Comparison of ENCODE assay signal across 17 cellular contexts in genomic region chr3:168514252-168514651, GRCh38.
"Had no signal": no experiment of that assay in that cellular context is flagged by ENCODE, and none has a peak within 500 bp of the region (broad histone marks: within the 10 kb centered on the region; RNA-seq: fewer than 3 reads in every experiment).

No MANE protein-coding gene starts in this region.

- H3K4me1 ChIP-seq: right atrium auricular region, sigmoid colon, testis, tibial nerve, upper lobe of right lung had no signal

- ATAC-seq: esophagus mucosa; natural killer cell; stimulated activated naive B cell treated with anti-CD40 and anti-IgM and Interleukin-4, amounts not matched to agents 10 μg/mL and 1 μg/mL and 100 μg/mL, for 72 hours; stimulated activated naive CD8-positive, alpha-beta T cell treated with anti-CD3 and anti-CD28 coated beads, Interleukin-15, amount 100 ng/mL, for 72 hours; upper lobe of right lung had no signal

- H3K36me3 Mint-ChIP-seq: natural killer cell; stimulated activated naive B cell treated with anti-CD40 and anti-IgM and Interleukin-4, amounts not matched to agents 10 μg/mL and 1 μg/mL and 100 μg/mL, for 72 hours had no signal

- H3K36me3 ChIP-seq: ovary, right atrium auricular region, sigmoid colon, tibial nerve, upper lobe of right lung had no signal

- H3K4me1 Mint-ChIP-seq: natural killer cell; stimulated activated naive B cell treated with anti-CD40 and anti-IgM and Interleukin-4, amounts not matched to agents 10 μg/mL and 1 μg/mL and 100 μg/mL, for 72 hours; stimulated activated naive CD8-positive, alpha-beta T cell treated with anti-CD3 and anti-CD28 coated beads, Interleukin-15, amount 100 ng/mL, for 72 hours had no signal

- H3K9me3 ChIP-seq: ovary, right atrium auricular region, sigmoid colon, testis, tibial nerve, upper lobe of right lung had no signal

- H3K27me3 Mint-ChIP-seq: stimulated activated naive B cell treated with anti-CD40 and anti-IgM and Interleukin-4, amounts not matched to agents 10 μg/mL and 1 μg/mL and 100 μg/mL, for 72 hours; stimulated activated naive CD8-positive, alpha-beta T cell treated with anti-CD3 and anti-CD28 coated beads, Interleukin-15, amount 100 ng/mL, for 72 hours had no signal

- H3K4me3 Mint-ChIP-seq: natural killer cell; neural crest cell; stimulated activated naive B cell treated with anti-CD40 and anti-IgM and Interleukin-4, amounts not matched to agents 10 μg/mL and 1 μg/mL and 100 μg/mL, for 72 hours; stimulated activated naive CD8-positive, alpha-beta T cell treated with anti-CD3 and anti-CD28 coated beads, Interleukin-15, amount 100 ng/mL, for 72 hours had no signal

- H3K27ac ChIP-seq: ovary, right atrium auricular region, sigmoid colon, skin epidermis, testis, tibial nerve, upper lobe of right lung had no signal

- H3K27me3 ChIP-seq: ovary, right atrium auricular region, sigmoid colon, testis, tibial nerve, upper lobe of right lung had no signal

- H3K27ac Mint-ChIP-seq: natural killer cell; stimulated activated naive B cell treated with anti-CD40 and anti-IgM and Interleukin-4, amounts not matched to agents 10 μg/mL and 1 μg/mL and 100 μg/mL, for 72 hours; stimulated activated naive CD8-positive, alpha-beta T cell treated with anti-CD3 and anti-CD28 coated beads, Interleukin-15, amount 100 ng/mL, for 72 hours had no signal

- H3K9me3 Mint-ChIP-seq: natural killer cell; neural crest cell; stimulated activated naive B cell treated with anti-CD40 and anti-IgM and Interleukin-4, amounts not matched to agents 10 μg/mL and 1 μg/mL and 100 μg/mL, for 72 hours; stimulated activated naive CD8-positive, alpha-beta T cell treated with anti-CD3 and anti-CD28 coated beads, Interleukin-15, amount 100 ng/mL, for 72 hours had no signal

- DNase-seq: effector memory CD4-positive, alpha-beta T cell; kidney glomerular epithelial cell; natural killer cell; nucleus accumbens; ovary; sigmoid colon; stimulated activated CD4-positive, alpha-beta T cell treated with anti-CD3 and anti-CD28 coated beads, Interleukin-2, amount 100 ng/mL, for 24 hours; stimulated activated CD4-positive, alpha-beta T cell treated with anti-CD3 and anti-CD28 coated beads, Interleukin-4, amount 100 ng/mL, for 4 hours; stimulated activated naive B cell treated with anti-CD40 and anti-IgM and Interleukin-4, amounts not matched to agents 10 μg/mL and 1 μg/mL and 100 μg/mL, for 72 hours; stimulated activated naive CD8-positive, alpha-beta T cell treated with anti-CD3 and anti-CD28 coated beads, Interleukin-15, amount 100 ng/mL, for 72 hours; testis; upper lobe of right lung had no signal

- H3K4me3 ChIP-seq: ovary, right atrium auricular region, sigmoid colon, skin epidermis, testis, tibial nerve, upper lobe of right lung had no signal
